Comparison of ENCODE assay signal across 8 cellular contexts in the genomic region with DNA sequence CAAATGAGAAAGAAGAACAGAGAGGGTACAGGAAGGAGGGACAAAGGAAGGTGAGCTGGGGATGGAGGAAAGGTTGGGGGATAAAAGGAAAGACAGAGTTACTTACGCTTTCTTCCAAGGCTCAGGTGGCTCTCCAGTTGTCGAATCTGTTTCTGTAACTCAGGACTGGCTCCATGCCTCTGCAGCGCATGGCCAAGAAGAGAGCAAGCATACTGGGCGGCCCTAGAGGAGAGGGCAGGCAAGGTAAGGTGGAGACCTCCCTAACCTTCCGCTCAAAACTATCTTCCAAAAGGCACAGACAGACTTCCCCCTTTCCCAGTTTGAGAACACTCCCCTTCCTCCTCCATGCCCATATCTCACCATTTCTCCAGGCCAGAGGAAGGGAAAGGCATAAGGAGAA. TPM values are rescaled to one million over a fixed set of nuclear protein-coding genes. Genes with fewer than 3 reads are reported as not detected.
DNase-seq lines count a peak whose midpoint lies in the region; ATAC-seq and TF ChIP-seq lines count a peak whose summit lies in the region.

No MANE protein-coding gene starts in this region.

- H3K36me3 ChIP-seq in naive thymus-derived CD4-positive, alpha-beta T cell (ENCODE audit: control insufficient read depth in 2 of 3, insufficient read depth in 3 of 3, low read length in 3 of 3), result peaks cover 5 to 41% (median 8%) of the 10 kb centered on the region in 3 experiments

- no peaks in the 10 kb centered on the region for H3K27me3 ChIP-seq in naive thymus-derived CD4-positive, alpha-beta T cell (ENCODE audit: control insufficient read depth in 2 of 2, insufficient read depth in 2 of 2, low read length in 2 of 2)

- H3K27ac Mint-ChIP-seq in IgD-negative memory B cell, result peak overlapping the region; percentile 90 to 95 (median 94)
- H3K27ac Mint-ChIP-seq in naive thymus-derived CD4-positive, alpha-beta T cell, result peak overlapping the region; percentile 66 to 98 (median 96)

- DNase-seq in AG09309 (ENCODE audit: low read depth) (no peak), LoVo (ENCODE audit: low spot score) (no peak)
- DNase-seq in naive thymus-derived CD4-positive, alpha-beta T cell, result no peak

- TF ChIP-seq CTCF in AG09309 (IDR thresholded peaks at IDR 0.05; ENCODE audit: control insufficient read depth, insufficient read depth, low read depth, low read length, missing control alignments), result no peak

- H3K27ac ChIP-seq in cingulate gyrus (ENCODE audit: low read depth, low read length), result peak overlapping the region; percentile 92
- H3K27ac ChIP-seq in naive thymus-derived CD4-positive, alpha-beta T cell (ENCODE audit: low read depth, low read length), result peak overlapping the region; percentile 83

- no peaks in the 10 kb centered on the region for H3K27me3 Mint-ChIP-seq in IgD-negative memory B cell
- no peaks in the 10 kb centered on the region for H3K27me3 Mint-ChIP-seq in naive thymus-derived CD4-positive, alpha-beta T cell

- peaks cover 11 to 25% (median 18%) of the 10 kb centered on the region in 3 donors for H3K4me1 Mint-ChIP-seq in IgD-negative memory B cell
- peaks cover 25 to 68% (median 59%) of the 10 kb centered on the region in 7 donors for H3K4me1 Mint-ChIP-seq in naive thymus-derived CD4-positive, alpha-beta T cell

- no peaks in the 10 kb centered on the region for H3K9me3 ChIP-seq in naive thymus-derived CD4-positive, alpha-beta T cell (ENCODE audit: control insufficient read depth in 2 of 3, low read length in 3 of 3)

- peaks cover 2% of the 10 kb centered on the region for H3K36me3 Mint-ChIP-seq in IgD-negative memory B cell
- H3K36me3 Mint-ChIP-seq in naive thymus-derived CD4-positive, alpha-beta T cell, result peaks cover 0 to 33% (median 17%) of the 10 kb centered on the region in 5 donors

- peaks cover 21 to 23% of the 10 kb centered on the region in 2 donors for H3K4me1 ChIP-seq in naive thymus-derived CD4-positive, alpha-beta T cell (ENCODE audit: control insufficient read depth in 2 of 2, insufficient read depth in 2 of 2, low read length in 2 of 2)

- intact Hi-C loops in naive thymus-derived CD4-positive, alpha-beta T cell (cut with micrococcal nuclease), result loop anchor here in 1 of 2 donors (5.0 kb wide), 1 partner anchor 60 kb away; no protein-coding TSS in a partner anchor

- CTCF ChIA-PET in naive thymus-derived CD4-positive, alpha-beta T cell (lab: Charles Lee), result interaction anchor here (1.6 to 3.2 kb wide), 2 partner anchors 72 to 90 kb away, joined by 5 to 11 read pairs; partner anchors contain the start of gene NUDT17

- H3K4me3 ChIP-seq in AG09309 (ENCODE audit: control insufficient read depth, low read depth, low read length), result peak overlapping the region; percentile 96
- peak overlapping the region; percentile 82 for H3K4me3 ChIP-seq in naive thymus-derived CD4-positive, alpha-beta T cell (ENCODE audit: low read length)

- H3K4me3 Mint-ChIP-seq in IgD-negative memory B cell, result peak overlapping the region; percentile 91 to 100 (median 96)
- H3K4me3 Mint-ChIP-seq in naive thymus-derived CD4-positive, alpha-beta T cell, result peak overlapping the region; percentile 92 to 98 (median 96)

- no peaks in the 10 kb centered on the region for H3K9me3 Mint-ChIP-seq in IgD-negative memory B cell
- H3K9me3 Mint-ChIP-seq in naive thymus-derived CD4-positive, alpha-beta T cell, result no peaks in the 10 kb centered on the region

- ATAC-seq in naive thymus-derived CD4-positive, alpha-beta T cell, result no peak
- ATAC-seq in GM21825 (IDR thresholded peaks at IDR 0.05; ENCODE audit: unreplicated experiment) (no peak), HG02852 (IDR thresholded peaks at IDR 0.05; ENCODE audit: unreplicated experiment) (no peak), GM19035 (IDR thresholded peaks at IDR 0.05; ENCODE audit: unreplicated experiment) (no peak)

- POLR2A ChIA-PET in naive thymus-derived CD4-positive, alpha-beta T cell (lab: Charles Lee), result interaction anchor here (1.2 to 5.6 kb wide), 8 partner anchors 10 to 104 kb away, joined by 3 to 58 read pairs (median 6); partner anchors contain the start of genes HJV, LIX1L, PIAS3 and RBM8A

RNA-seq across cellular contexts. Expression of gene PEX11B, which starts 0.9 kb away (rescaled TPM):
- 42.3 TPM for polyA plus RNA-seq in IgD-negative memory B cell
- total RNA-seq in naive thymus-derived CD4-positive, alpha-beta T cell, result 10 to 100 TPM; 16.4 to 40.4 (median 37.7) TPM
- polyA plus RNA-seq in naive thymus-derived CD4-positive, alpha-beta T cell, result 10 to 100 TPM; 39.9 to 57.1 TPM

RNA-seq across cellular contexts. Expression of gene ITGA10, which starts 7.7 kb away (rescaled TPM):
- not detected for polyA plus RNA-seq in IgD-negative memory B cell
- total RNA-seq in naive thymus-derived CD4-positive, alpha-beta T cell, result 1 to 10 TPM; 1.2 to 4.8 (median 2.6) TPM
- polyA plus RNA-seq in naive thymus-derived CD4-positive, alpha-beta T cell, result under 1 TPM in 1 of 2 donors, not detected in 1; 0.20 TPM

RNA-seq across cellular contexts. Expression of gene RBM8A, which starts 9.7 kb away (rescaled TPM):
- 183 TPM for polyA plus RNA-seq in IgD-negative memory B cell
- 100 to 1,000 TPM; 115 to 182 (median 120) TPM for total RNA-seq in naive thymus-derived CD4-positive, alpha-beta T cell
- 100 to 1,000 TPM; 152 to 156 TPM for polyA plus RNA-seq in naive thymus-derived CD4-positive, alpha-beta T cell

RNA-seq across cellular contexts. Expression of gene ANKRD35, which starts 31.9 kb away (rescaled TPM):
- not detected for polyA plus RNA-seq in IgD-negative memory B cell
- under 1 TPM in 2 of 5 experiments, not detected in 3; 0.15 to 0.58 TPM for total RNA-seq in naive thymus-derived CD4-positive, alpha-beta T cell
- under 1 TPM; 0.12 to 0.14 TPM for polyA plus RNA-seq in naive thymus-derived CD4-positive, alpha-beta T cell

RNA-seq across cellular contexts. Expression of gene LIX1L, which starts 40.2 kb away (rescaled TPM):
- polyA plus RNA-seq in IgD-negative memory B cell, result 12.8 TPM
- total RNA-seq in naive thymus-derived CD4-positive, alpha-beta T cell, result 10 to 100 TPM; 31.6 to 59.2 (median 47.6) TPM
- 10 to 100 TPM; 29.3 to 32.1 TPM for polyA plus RNA-seq in naive thymus-derived CD4-positive, alpha-beta T cell
